28 cellular contexts compared by ENCODE assay signal in genomic region chr18:46423226-46423805, GRCh38.
"Had no signal": no experiment of that assay in that cellular context is flagged by ENCODE, and none has a peak within 500 bp of the region (broad histone marks: within the 10 kb centered on the region; RNA-seq: fewer than 3 reads in every experiment).

No MANE protein-coding gene starts in this region.

- H3K4me3 Mint-ChIP-seq: activated CD4-positive, alpha-beta memory T cell treated with anti-CD3 and anti-CD28 coated beads, Interleukin-2, amount 10 ng/mL, durations not matched to agents 7 days and 5 days; activated CD4-positive, alpha-beta T cell treated with anti-CD3 and anti-CD28 coated beads, Interleukin-2, amount 10 ng/mL, durations not matched to agents 7 days and 5 days; activated naive CD8-positive, alpha-beta T cell; effector memory CD8-positive, alpha-beta T cell; naive thymus-derived CD8-positive, alpha-beta T cell; neural progenitor cell; WTC11 had no signal

- DNase-seq: activated CD4-positive, alpha-beta memory T cell treated with anti-CD3 and anti-CD28 coated beads, Interleukin-2, amount 10 ng/mL, durations not matched to agents 7 days and 5 days; activated CD4-positive, alpha-beta T cell treated with anti-CD3 and anti-CD28 coated beads for 1 hour; activated CD4-positive, alpha-beta T cell treated with anti-CD3 and anti-CD28 coated beads, Interleukin-2, amount 10 ng/mL, durations not matched to agents 7 days and 5 days; activated effector memory CD4-positive, alpha-beta T cell treated with Interleukin-2 at 50 U/mL for 16 hours; activated naive CD4-positive, alpha-beta T cell treated with Interleukin-2 at 50 U/mL for 16 hours; anterior cingulate cortex; dorsolateral prefrontal cortex; effector memory CD8-positive, alpha-beta T cell; hypothalamus; kidney glomerular epithelial cell; left lung; lower lobe of right lung; mesenchymal stem cell; naive thymus-derived CD8-positive, alpha-beta T cell; occipital lobe; right cardiac atrium; stimulated activated CD4-positive, alpha-beta T cell treated with anti-CD3 and anti-CD28 coated beads, Interleukin-2, amount 100 ng/mL, for 48 hours; stimulated activated naive CD4-positive, alpha-beta T cell treated with Interleukin-2 at 50 U/mL for 16 hours; T1000; testis; transverse colon; uterus had no signal

- H3K27me3 ChIP-seq: cardiac muscle cell, dorsolateral prefrontal cortex, gastroesophageal sphincter, left lung, neural progenitor cell, testis, transverse colon, uterus had no signal

- H3K27ac Mint-ChIP-seq: activated CD4-positive, alpha-beta memory T cell treated with anti-CD3 and anti-CD28 coated beads, Interleukin-2, amount 10 ng/mL, durations not matched to agents 7 days and 5 days; activated CD4-positive, alpha-beta T cell treated with anti-CD3 and anti-CD28 coated beads, Interleukin-2, amount 10 ng/mL, durations not matched to agents 7 days and 5 days; activated naive CD8-positive, alpha-beta T cell; effector memory CD8-positive, alpha-beta T cell; WTC11 had no signal

- H3K4me3 ChIP-seq: cardiac muscle cell, coronary artery, dorsolateral prefrontal cortex, gastroesophageal sphincter, left lung, lower lobe of right lung, neural progenitor cell, testis, transverse colon, uterus had no signal

- H3K9me3 ChIP-seq: gastroesophageal sphincter, left lung, lower lobe of right lung, testis, transverse colon, uterus had no signal

- H3K4me1 Mint-ChIP-seq: activated CD4-positive, alpha-beta memory T cell treated with anti-CD3 and anti-CD28 coated beads, Interleukin-2, amount 10 ng/mL, durations not matched to agents 7 days and 5 days had no signal

- H3K27ac ChIP-seq: coronary artery, dorsolateral prefrontal cortex, gastroesophageal sphincter, left lung, lower lobe of right lung, neural progenitor cell, testis, transverse colon, uterus had no signal

- H3K9me3 Mint-ChIP-seq: activated CD4-positive, alpha-beta memory T cell treated with anti-CD3 and anti-CD28 coated beads, Interleukin-2, amount 10 ng/mL, durations not matched to agents 7 days and 5 days; activated CD4-positive, alpha-beta T cell treated with anti-CD3 and anti-CD28 coated beads, Interleukin-2, amount 10 ng/mL, durations not matched to agents 7 days and 5 days; effector memory CD8-positive, alpha-beta T cell; naive thymus-derived CD8-positive, alpha-beta T cell; neural progenitor cell; WTC11 had no signal

- H3K36me3 Mint-ChIP-seq: activated naive CD8-positive, alpha-beta T cell; naive thymus-derived CD8-positive, alpha-beta T cell; WTC11 had no signal

- H3K36me3 ChIP-seq: cardiac muscle cell, gastroesophageal sphincter, left lung, lower lobe of right lung, neural progenitor cell, transverse colon, uterus had no signal

- H3K4me1 ChIP-seq: left lung, lower lobe of right lung, testis, uterus had no signal

- H3K27me3 Mint-ChIP-seq: activated CD4-positive, alpha-beta memory T cell treated with anti-CD3 and anti-CD28 coated beads, Interleukin-2, amount 10 ng/mL, durations not matched to agents 7 days and 5 days; activated CD4-positive, alpha-beta T cell treated with anti-CD3 and anti-CD28 coated beads, Interleukin-2, amount 10 ng/mL, durations not matched to agents 7 days and 5 days; activated naive CD8-positive, alpha-beta T cell had no signal
